ENCODE assay signal across 21 cellular contexts in genomic region chr6:150636808-150637207, GRCh38. TPM values are rescaled to one million over a fixed set of nuclear protein-coding genes. Genes with fewer than 3 reads are reported as not detected.
DNase-seq lines count a peak whose midpoint lies in the region; ATAC-seq lines count a peak whose summit lies in the region.
"Had no signal": no experiment of that assay in that cellular context is flagged by ENCODE, and none has a peak within 500 bp of the region (broad histone marks: within the 10 kb centered on the region; RNA-seq: fewer than 3 reads in every experiment).

No MANE protein-coding gene starts in this region.

- peak; percentile 56 for ATAC-seq in stimulated activated naive CD8-positive, alpha-beta T cell treated with anti-CD3 and anti-CD28 coated beads, Interleukin-15, Interleukin-2, amounts not matched to agents 100 U/mL and 50 U/mL, for 24 hours
- ATAC-seq in stimulated activated naive CD8-positive, alpha-beta T cell treated with anti-CD3 and anti-CD28 coated beads, Interleukin-15, amount 100 ng/mL, for 72 hours: no peak
- ATAC-seq in HG03432 (IDR thresholded peaks at IDR 0.05; ENCODE audit: unreplicated experiment): peak; percentile 28
- ATAC-seq in HG03108 (IDR thresholded peaks at IDR 0.05; ENCODE audit: unreplicated experiment): no peak
- no peak for ATAC-seq in HG02973 (IDR thresholded peaks at IDR 0.05; ENCODE audit: unreplicated experiment)
- no peak for ATAC-seq in GM19035 (IDR thresholded peaks at IDR 0.05; ENCODE audit: unreplicated experiment)
- ATAC-seq: gastrocnemius medialis, HepG2, lower lobe of right lung had no signal

- H3K9me3 Mint-ChIP-seq in stimulated activated naive CD8-positive, alpha-beta T cell treated with anti-CD3 and anti-CD28 coated beads, Interleukin-15, amount 100 ng/mL, for 72 hours: no peaks in the 10 kb centered on the region
- no peaks in the 10 kb centered on the region for H3K9me3 Mint-ChIP-seq in activated naive CD8-positive, alpha-beta T cell treated with anti-CD3 and anti-CD28 coated beads for 36 hours
- H3K9me3 Mint-ChIP-seq: activated naive CD4-positive, alpha-beta T cell treated with anti-CD3 and anti-CD28 coated beads, Interleukin-2, amount 50 U/mL, for 24 hours had no signal

- peaks cover 2% of the 10 kb centered on the region for H3K36me3 Mint-ChIP-seq in activated naive CD8-positive, alpha-beta T cell treated with anti-CD3 and anti-CD28 coated beads for 36 hours
- H3K36me3 Mint-ChIP-seq: activated naive CD4-positive, alpha-beta T cell treated with anti-CD3 and anti-CD28 coated beads, Interleukin-2, amount 50 U/mL, for 24 hours had no signal

- no peak overlapping the region for H3K4me3 Mint-ChIP-seq in stimulated activated naive CD8-positive, alpha-beta T cell treated with anti-CD3 and anti-CD28 coated beads, Interleukin-15, amount 100 ng/mL, for 72 hours
- no peak overlapping the region for H3K4me3 Mint-ChIP-seq in activated naive CD8-positive, alpha-beta T cell treated with anti-CD3 and anti-CD28 coated beads for 36 hours
- H3K4me3 Mint-ChIP-seq: activated naive CD4-positive, alpha-beta T cell treated with anti-CD3 and anti-CD28 coated beads, Interleukin-2, amount 50 U/mL, for 24 hours; HFFc6 had no signal

- H3K27ac Mint-ChIP-seq in stimulated activated naive CD8-positive, alpha-beta T cell treated with anti-CD3 and anti-CD28 coated beads, Interleukin-15, amount 100 ng/mL, for 72 hours: no peak overlapping the region
- peak overlapping the region; percentile 40 for H3K27ac Mint-ChIP-seq in activated naive CD8-positive, alpha-beta T cell treated with anti-CD3 and anti-CD28 coated beads for 36 hours
- H3K27ac Mint-ChIP-seq: activated naive CD4-positive, alpha-beta T cell treated with anti-CD3 and anti-CD28 coated beads, Interleukin-2, amount 50 U/mL, for 24 hours; HFFc6 had no signal

- peaks cover 27% of the 10 kb centered on the region for H3K27me3 Mint-ChIP-seq in stimulated activated naive CD8-positive, alpha-beta T cell treated with anti-CD3 and anti-CD28 coated beads, Interleukin-15, amount 100 ng/mL, for 72 hours
- H3K27me3 Mint-ChIP-seq in activated naive CD8-positive, alpha-beta T cell treated with anti-CD3 and anti-CD28 coated beads for 36 hours: peaks cover 30% of the 10 kb centered on the region

- peaks cover 52% of the 10 kb centered on the region for H3K4me1 Mint-ChIP-seq in stimulated activated naive CD8-positive, alpha-beta T cell treated with anti-CD3 and anti-CD28 coated beads, Interleukin-15, amount 100 ng/mL, for 72 hours
- H3K4me1 Mint-ChIP-seq in activated naive CD8-positive, alpha-beta T cell treated with anti-CD3 and anti-CD28 coated beads for 36 hours: peaks cover 44% of the 10 kb centered on the region

- DNase-seq in stimulated activated naive CD8-positive, alpha-beta T cell treated with anti-CD3 and anti-CD28 coated beads, Interleukin-15, Interleukin-2, amounts not matched to agents 100 U/mL and 50 U/mL, for 24 hours: no peak
- DNase-seq in stimulated activated naive CD8-positive, alpha-beta T cell treated with anti-CD3 and anti-CD28 coated beads, Interleukin-15, amount 100 ng/mL, for 72 hours: no peak
- no peak for DNase-seq in activated naive CD8-positive, alpha-beta T cell treated with anti-CD3 and anti-CD28 coated beads for 36 hours
- no peak for DNase-seq in stimulated activated CD4-positive, alpha-beta T cell treated with anti-CD3 and anti-CD28 coated beads, Interleukin-4, amount 100 ng/mL, for 4 hours
- DNase-seq: activated CD8-positive, alpha-beta memory T cell treated with anti-CD3 and anti-CD28 coated beads for 24 hours; BE2C; effector memory CD4-positive, alpha-beta T cell; gastrocnemius medialis; HFFc6; kidney; lower lobe of right lung; NCI-H524; nucleus accumbens; stimulated activated CD4-positive, alpha-beta T cell treated with anti-CD3 and anti-CD28 coated beads, Interleukin-4, amount 100 ng/mL, for 1 hour; SW 1271 had no signal

RNA-seq across cellular contexts. Expression of gene PLEKHG1, which starts 37.1 kb away (rescaled TPM):
- 1 to 10 TPM; 4.4 to 4.5 TPM for total RNA-seq in activated naive CD8-positive, alpha-beta T cell treated with anti-CD3 and anti-CD28 coated beads for 36 hours

Comparison
In these comparisons a context has a peak if more than half of its experiments do, and no peak if none do; other contexts are left out.
1. ATAC-seq: peak in stimulated activated naive CD8-positive, alpha-beta T cell treated with anti-CD3 and anti-CD28 coated beads, Interleukin-15, Interleukin-2, amounts not matched to agents 100 U/mL and 50 U/mL, for 24 hours (single experiment) and HG03432 (single experiment); none in stimulated activated naive CD8-positive, alpha-beta T cell treated with anti-CD3 and anti-CD28 coated beads, Interleukin-15, amount 100 ng/mL, for 72 hours (single experiment), HG03108 (single experiment), HG02973 (single experiment) and GM19035 (single experiment).